1 cellular context compared by ENCODE assay signal in the genomic region with DNA sequence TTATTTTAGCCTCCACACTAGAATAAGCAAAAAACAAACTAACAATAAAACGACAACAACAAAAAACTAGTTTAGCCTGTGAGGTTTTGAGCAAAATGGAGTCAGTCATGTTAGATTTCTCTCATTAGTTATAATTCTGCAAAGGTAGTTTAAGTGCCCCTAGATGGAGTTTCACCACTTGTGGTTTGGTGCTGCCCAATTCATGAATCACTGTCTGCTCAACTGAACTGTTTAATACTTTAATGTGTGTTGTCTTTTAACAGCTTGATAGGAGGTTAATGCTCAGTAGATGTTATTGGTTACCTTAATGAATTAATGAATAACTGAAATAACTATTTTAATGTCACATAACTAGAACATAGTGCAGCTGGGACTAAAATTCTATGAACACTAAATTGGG.
TF ChIP-seq lines count a peak whose summit lies in the region.

No MANE protein-coding gene starts in this region.

TF ChIP-seq in HCT116, 20 proteins besides CTCF, POLR2A, EP300 and RAD21 (continued from another document):
- TF ChIP-seq, protein P1, sequence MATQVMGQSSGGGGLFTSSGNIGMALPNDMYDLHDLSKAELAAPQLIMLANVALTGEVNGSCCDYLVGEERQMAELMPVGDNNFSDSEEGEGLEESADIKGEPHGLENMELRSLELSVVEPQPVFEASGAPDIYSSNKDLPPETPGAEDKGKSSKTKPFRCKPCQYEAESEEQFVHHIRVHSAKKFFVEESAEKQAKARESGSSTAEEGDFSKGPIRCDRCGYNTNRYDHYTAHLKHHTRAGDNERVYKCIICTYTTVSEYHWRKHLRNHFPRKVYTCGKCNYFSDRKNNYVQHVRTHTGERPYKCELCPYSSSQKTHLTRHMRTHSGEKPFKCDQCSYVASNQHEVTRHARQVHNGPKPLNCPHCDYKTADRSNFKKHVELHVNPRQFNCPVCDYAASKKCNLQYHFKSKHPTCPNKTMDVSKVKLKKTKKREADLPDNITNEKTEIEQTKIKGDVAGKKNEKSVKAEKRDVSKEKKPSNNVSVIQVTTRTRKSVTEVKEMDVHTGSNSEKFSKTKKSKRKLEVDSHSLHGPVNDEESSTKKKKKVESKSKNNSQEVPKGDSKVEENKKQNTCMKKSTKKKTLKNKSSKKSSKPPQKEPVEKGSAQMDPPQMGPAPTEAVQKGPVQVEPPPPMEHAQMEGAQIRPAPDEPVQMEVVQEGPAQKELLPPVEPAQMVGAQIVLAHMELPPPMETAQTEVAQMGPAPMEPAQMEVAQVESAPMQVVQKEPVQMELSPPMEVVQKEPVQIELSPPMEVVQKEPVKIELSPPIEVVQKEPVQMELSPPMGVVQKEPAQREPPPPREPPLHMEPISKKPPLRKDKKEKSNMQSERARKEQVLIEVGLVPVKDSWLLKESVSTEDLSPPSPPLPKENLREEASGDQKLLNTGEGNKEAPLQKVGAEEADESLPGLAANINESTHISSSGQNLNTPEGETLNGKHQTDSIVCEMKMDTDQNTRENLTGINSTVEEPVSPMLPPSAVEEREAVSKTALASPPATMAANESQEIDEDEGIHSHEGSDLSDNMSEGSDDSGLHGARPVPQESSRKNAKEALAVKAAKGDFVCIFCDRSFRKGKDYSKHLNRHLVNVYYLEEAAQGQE (IDR thresholded peaks at IDR 0.05; ENCODE audit: low read depth): no peak
- TF ChIP-seq CEBPB (IDR thresholded peaks at IDR 0.05; ENCODE audit: low read depth) (no peak), EZH2 (IDR thresholded peaks at IDR 0.05) (no peak)
